Comparison of ENCODE assay signal across 8 cellular contexts in the genomic region with DNA sequence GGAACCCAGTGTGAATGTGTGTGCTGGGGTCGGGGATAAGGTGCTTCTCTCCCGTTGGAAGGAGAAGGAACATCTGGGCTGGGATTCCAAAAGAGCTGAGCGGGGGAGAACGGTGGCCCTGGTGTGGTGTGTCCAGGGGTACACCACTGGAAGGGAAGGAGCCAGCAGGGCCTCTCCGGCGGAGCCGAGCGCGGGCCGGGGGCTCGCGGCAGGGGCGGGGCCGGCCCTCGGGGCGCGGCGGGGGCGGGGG. TPM values are rescaled to one million over a fixed set of nuclear protein-coding genes. Genes with fewer than 3 reads are reported as not detected.
DNase-seq lines count a peak whose midpoint lies in the region; ATAC-seq and TF ChIP-seq lines count a peak whose summit lies in the region.

No MANE protein-coding gene starts in this region.

- H3K4me1 ChIP-seq in mucosa of rectum (ENCODE audit: control insufficient read depth in 2 of 2, insufficient read depth in 2 of 2, low read length in 2 of 2), result peaks cover 40 to 42% of the 10 kb centered on the region in 2 donors
- H3K4me1 ChIP-seq in left lung, result peaks cover 12 to 48% of the 10 kb centered on the region in 2 donors

- peak overlapping the region; percentile 68 to 79 for H3K9ac ChIP-seq in mucosa of rectum (ENCODE audit: low read depth in 1 of 2, low read length in 2 of 2)

- POLR2A ChIA-PET in AG04450 (lab: Yijun Ruan, JAX), result interaction anchor here (1.7 kb wide), 1 partner anchor 13 kb away, joined by 3 read pairs; no protein-coding TSS in a partner anchor

- peaks cover 4% of the 10 kb centered on the region for H3K27me3 ChIP-seq in AG04450 (ENCODE audit: control insufficient read depth, insufficient read depth, low read length)
- peaks cover under 1 to 6% of the 10 kb centered on the region in 2 donors for H3K27me3 ChIP-seq in mucosa of rectum (ENCODE audit: control insufficient read depth in 2 of 2, insufficient read depth in 2 of 2, low read length in 2 of 2)
- no peaks in the 10 kb centered on the region for H3K27me3 ChIP-seq in left lung

- no peaks in the 10 kb centered on the region for H3K36me3 ChIP-seq in mucosa of rectum (ENCODE audit: control insufficient read depth in 2 of 2, insufficient read depth in 2 of 2, low read length in 2 of 2)
- no peaks in the 10 kb centered on the region for H3K36me3 ChIP-seq in left lung

- ATAC-seq in GM19023 (IDR thresholded peaks at IDR 0.05; ENCODE audit: unreplicated experiment) (no peak), left lung (no peak)

- H3K4me3 ChIP-seq in AG04450 (ENCODE audit: low read depth, low read length) (peak overlapping the region; percentile 62), HFF-Myc (replicated peaks; ENCODE audit: low read depth, low read length) (peak overlapping the region; percentile 48), astrocyte of the spinal cord (ENCODE audit: low read depth, low read length) (peak overlapping the region; percentile 41), mucosa of rectum (ENCODE audit: low read length in 2 of 2) (peak overlapping the region; percentile 74 to 98), left lung (peak overlapping the region in 1 of 2 donors; percentile 66)

- no peaks in the 10 kb centered on the region; the same call in 1 of the 2 replicates for H3K9me3 ChIP-seq in AG04450 (ENCODE audit: control insufficient read depth, insufficient read depth, low read length)
- no peaks in the 10 kb centered on the region for H3K9me3 ChIP-seq in mucosa of rectum (ENCODE audit: control insufficient read depth in 2 of 2, low read length in 2 of 2)
- no peaks in the 10 kb centered on the region for H3K9me3 ChIP-seq in left lung

- no peak for DNase-seq in AG04450 (ENCODE audit: low read depth, low spot score)
- DNase-seq in HFF-Myc (ENCODE audit: extremely low read depth, low read depth), result no peak
- DNase-seq in astrocyte of the spinal cord (ENCODE audit: low read depth, low spot score), result no peak
- DNase-seq in hippocampal formation (lab: John Stamatoyannopoulos, UW), result no peak
- no peak for DNase-seq in DMS 273 treated with DMSO at 0.1 percent for 48 hours (lab: John Stamatoyannopoulos, UW)
- no peak for DNase-seq in left lung

- TF ChIP-seq CTCF in AG04450 (IDR thresholded peaks at IDR 0.05; ENCODE audit: low read depth, low read length), result no peak
- no peak for TF ChIP-seq CTCF in HFF-Myc (IDR thresholded peaks at IDR 0.05; ENCODE audit: low read depth, low read length, missing control alignments)
- no peak for TF ChIP-seq CTCF in astrocyte of the spinal cord (IDR thresholded peaks at IDR 0.05; ENCODE audit: low read depth, low read length)
- TF ChIP-seq CTCF in left lung (IDR thresholded peaks at IDR 0.05), result no peak

- CTCF ChIA-PET in AG04450 (lab: Charles Lee), result interaction anchor here (0.6 to 3.9 kb wide), 3 partner anchors 9 to 29 kb away, joined by 3 to 25 read pairs (median 14); no protein-coding TSS in a partner anchor

- no peak overlapping the region for H3K27ac ChIP-seq in AG04450 (ENCODE audit: low read depth, low read length)
- peak overlapping the region in 1 of 2 donors; percentile 53 for H3K27ac ChIP-seq in mucosa of rectum (ENCODE audit: low read depth in 2 of 2, low read length in 2 of 2)
- peak overlapping the region in 1 of 2 donors; percentile 85 for H3K27ac ChIP-seq in left lung

- in situ Hi-C loops in astrocyte of the spinal cord (cut with HindIII; ENCODE audit: low sequenced_read_pairs), result no loop called here

- intact Hi-C loops in left lung (cut with DNase I), result no loop called here

RNA-seq across cellular contexts. Expression of a gene that starts 0.2 kb away (rescaled TPM):
- polyA plus RNA-seq in AG04450 (2011; rRNA removed), result 2.8 and 3.4 TPM in 2 replicates
- polyA minus RNA-seq in AG04450 (2011; rRNA and poly(A)+ RNA removed), result 4.8 and 6.4 TPM in 2 replicates
- 100 to 1,000 TPM in 1 of 2 donors, 10 to 100 TPM in 1; 85.6 to 104 TPM for total RNA-seq in left lung

RNA-seq across cellular contexts. Expression of a gene that starts 57.1 kb away (rescaled TPM):
- 276 and 278 TPM in 2 replicates for polyA plus RNA-seq in AG04450 (2011; rRNA removed)
- polyA minus RNA-seq in AG04450 (2011; rRNA and poly(A)+ RNA removed), result 49.2 and 72.5 TPM in 2 replicates
- 100 to 1,000 TPM; 266 to 355 TPM for total RNA-seq in left lung
